2 cellular contexts compared by ENCODE assay signal in the genomic region with DNA sequence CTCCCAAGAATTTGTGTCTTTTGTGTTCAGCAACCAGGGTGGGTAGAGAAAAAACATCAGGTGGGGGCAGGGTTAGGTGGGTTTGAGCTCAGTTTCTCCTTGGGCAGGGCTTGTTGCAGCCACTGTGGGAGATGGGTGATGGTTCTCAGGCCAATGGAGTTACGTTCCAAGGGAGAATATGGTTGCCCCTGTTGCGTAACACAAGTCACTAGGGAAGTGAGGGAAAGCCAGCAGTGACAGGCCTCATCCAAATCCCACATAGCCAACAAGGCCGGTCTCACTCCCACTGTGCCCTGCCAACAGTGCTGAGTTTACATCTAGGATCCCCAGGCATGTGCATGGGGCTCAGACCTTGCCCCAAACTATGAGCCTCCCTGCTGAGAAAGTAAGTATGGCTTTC.
A peak's percentile ranks its signal among the peaks of the same experiment; 100 is the strongest.
TF ChIP-seq lines count a peak whose summit lies in the region.

No MANE protein-coding gene starts in this region.

TF ChIP-seq in HepG2, 621 proteins besides CTCF, POLR2A, EP300 and RAD21:
- TF ChIP-seq NCOA1 (CRISPR knock-in tag; IDR thresholded peaks at IDR 0.05) (no peak), CHCHD3 (CRISPR knock-in tag; IDR thresholded peaks at IDR 0.05) (no peak), ZNF615 (CRISPR knock-in tag; IDR thresholded peaks at IDR 0.05; ENCODE audit: borderline replicate concordance) (no peak), CEBPB (IDR thresholded peaks at IDR 0.05; ENCODE audit: borderline replicate concordance, low read depth, low read length) (peak; percentile 81)
- TF ChIP-seq, protein P1, sequence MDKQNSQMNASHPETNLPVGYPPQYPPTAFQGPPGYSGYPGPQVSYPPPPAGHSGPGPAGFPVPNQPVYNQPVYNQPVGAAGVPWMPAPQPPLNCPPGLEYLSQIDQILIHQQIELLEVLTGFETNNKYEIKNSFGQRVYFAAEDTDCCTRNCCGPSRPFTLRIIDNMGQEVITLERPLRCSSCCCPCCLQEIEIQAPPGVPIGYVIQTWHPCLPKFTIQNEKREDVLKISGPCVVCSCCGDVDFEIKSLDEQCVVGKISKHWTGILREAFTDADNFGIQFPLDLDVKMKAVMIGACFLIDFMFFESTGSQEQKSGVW (CRISPR knock-in tag; IDR thresholded peaks at IDR 0.05; ENCODE audit: borderline replicate concordance) = no peak

TF ChIP-seq in K562, 482 proteins besides CTCF, POLR2A, EP300 and RAD21:
- TF ChIP-seq, protein P2, sequence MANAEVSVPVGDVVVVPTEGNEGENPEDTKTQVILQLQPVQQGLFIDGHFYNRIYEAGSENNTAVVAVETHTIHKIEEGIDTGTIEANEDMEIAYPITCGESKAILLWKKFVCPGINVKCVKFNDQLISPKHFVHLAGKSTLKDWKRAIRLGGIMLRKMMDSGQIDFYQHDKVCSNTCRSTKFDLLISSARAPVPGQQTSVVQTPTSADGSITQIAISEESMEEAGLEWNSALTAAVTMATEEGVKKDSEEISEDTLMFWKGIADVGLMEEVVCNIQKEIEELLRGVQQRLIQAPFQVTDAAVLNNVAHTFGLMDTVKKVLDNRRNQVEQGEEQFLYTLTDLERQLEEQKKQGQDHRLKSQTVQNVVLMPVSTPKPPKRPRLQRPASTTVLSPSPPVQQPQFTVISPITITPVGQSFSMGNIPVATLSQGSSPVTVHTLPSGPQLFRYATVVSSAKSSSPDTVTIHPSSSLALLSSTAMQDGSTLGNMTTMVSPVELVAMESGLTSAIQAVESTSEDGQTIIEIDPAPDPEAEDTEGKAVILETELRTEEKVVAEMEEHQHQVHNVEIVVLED (CRISPR knock-in tag; IDR thresholded peaks at IDR 0.05) = no peak
- no peak for TF ChIP-seq HDAC8 (tag; IDR thresholded peaks at IDR 0.05)
- TF ChIP-seq CEBPB (tag; IDR thresholded peaks at IDR 0.05) = peak; percentile 71; the same call in 1 of the 2 replicates
- TF ChIP-seq CEBPG (CRISPR knock-in tag; IDR thresholded peaks at IDR 0.05) = no peak
- peak in 1 of 2 experiments; percentile 41; a peak in 2 of 4 replicates for TF ChIP-seq CEBPG (tag; conservative IDR thresholded peaks at IDR 0.05 in 1 of 2, IDR thresholded peaks at IDR 0.05 in 1 of 2)
